Comparison of ENCODE assay signal across 3 cellular contexts in genomic region chr3:122350814-122351418, GRCh38.
TF ChIP-seq lines count a peak whose summit lies in the region.

No MANE protein-coding gene starts in this region.

TF ChIP-seq in SK-N-SH treated with all-trans-retinoic acid at 6 μM for 48 hours, 23 proteins besides CTCF, POLR2A, EP300 and RAD21 (continued from another document):
- TF ChIP-seq ZFP30 (CRISPR knock-in tag; IDR thresholded peaks at IDR 0.05), result no peak
- no peak for TF ChIP-seq ARNTL (CRISPR knock-in tag; IDR thresholded peaks at IDR 0.05; ENCODE audit: borderline replicate concordance, low read depth)
- no peak for TF ChIP-seq ISL1 (CRISPR knock-in tag; IDR thresholded peaks at IDR 0.05)
- TF ChIP-seq POU6F1 (CRISPR knock-in tag; IDR thresholded peaks at IDR 0.05; ENCODE audit: borderline replicate concordance, low read depth), result no peak
- no peak for TF ChIP-seq CSRNP3 (CRISPR knock-in tag; IDR thresholded peaks at IDR 0.05)
- TF ChIP-seq ZFP3 (CRISPR knock-in tag; IDR thresholded peaks at IDR 0.05), result no peak
- TF ChIP-seq TOX (CRISPR knock-in tag; IDR thresholded peaks at IDR 0.05; ENCODE audit: borderline replicate concordance), result no peak
- no peak for TF ChIP-seq ZC3H10 (CRISPR knock-in tag; IDR thresholded peaks at IDR 0.05)
- TF ChIP-seq CREB5 (CRISPR knock-in tag; IDR thresholded peaks at IDR 0.05; ENCODE audit: low read depth), result no peak
- no peak for TF ChIP-seq CSDC2 (CRISPR knock-in tag; IDR thresholded peaks at IDR 0.05)
TF ChIP-seq in SK-N-SH treated with all-trans-retinoic acid at 6 μM for 48 hours: peak in this region for 0.

TF ChIP-seq in SK-N-SH, 30 proteins besides CTCF, POLR2A, EP300 and RAD21 (continued from another document):
- TF ChIP-seq IRF3 (IDR thresholded peaks at IDR 0.05; ENCODE audit: low read depth, low read length), result no peak

TF ChIP-seq in IMR-90, 13 proteins besides CTCF, POLR2A, EP300 and RAD21 (continued from another document):
- TF ChIP-seq USF2 (IDR thresholded peaks at IDR 0.05; ENCODE audit: low read depth, low read length), result no peak
